20 cellular contexts compared by ENCODE assay signal in genomic region chr6:66664112-66664511, GRCh38.
A peak's percentile ranks its signal among the peaks of the same experiment; 100 is the strongest.
DNase-seq lines count a peak whose midpoint lies in the region; ATAC-seq, FAIRE-seq and TF ChIP-seq lines count a peak whose summit lies in the region.
"Had no signal": no experiment of that assay in that cellular context is flagged by ENCODE, and none has a peak within 500 bp of the region (broad histone marks: within the 10 kb centered on the region; RNA-seq: fewer than 3 reads in every experiment).

No MANE protein-coding gene starts in this region.

- H3K9me3 ChIP-seq in HepG2 (ENCODE audit: low read length) (no peaks in the 10 kb centered on the region), right lobe of liver (no peaks in the 10 kb centered on the region), K562 (replicated peaks; ENCODE audit: control insufficient read depth, insufficient read depth, low read depth, low read length) (no peaks in the 10 kb centered on the region)

- H3K4me3 ChIP-seq in HepG2 (replicated peaks in 1 of 3; ENCODE audit: insufficient read depth in 1 of 3, low read depth in 2 of 3, low read length in 3 of 3) (no peak overlapping the region), right lobe of liver (no peak overlapping the region), K562 (no peak overlapping the region)

- H3K4me1 ChIP-seq in HepG2 (ENCODE audit: insufficient read depth, low read length) (no peaks in the 10 kb centered on the region), right lobe of liver (no peaks in the 10 kb centered on the region), K562 (replicated peaks in 1 of 2; ENCODE audit: control insufficient read depth in 2 of 2, insufficient read depth in 2 of 2, low read length in 2 of 2) (no peaks in the 10 kb centered on the region)

- WGBS in HepG2 (ENCODE audit: low lambda C conversion rate): 20% methylated on average over 4 of the region's 4 CpGs
- 71% methylated on average over 4 of the region's 4 CpGs for WGBS in right lobe of liver (ENCODE audit: insufficient coverage, low coverage, low lambda C conversion rate, missing lambda C conversion rate)
- 3% methylated on average over 4 of the region's 4 CpGs for WGBS in K562 (ENCODE audit: insufficient coverage, low coverage, missing lambda C conversion rate)

- in situ Hi-C loops in HepG2 (cut with HindIII; ENCODE audit: extremely low pct_ligation_motif_present, low pct_unique_long_range_greater_than_20kb) (no loop called here), K562 (cut with MboI) (no loop called here)

- no peaks in the 10 kb centered on the region for H3K79me2 ChIP-seq in HepG2 (ENCODE audit: insufficient read depth, low read length)
- no peaks in the 10 kb centered on the region for H3K79me2 ChIP-seq in K562 (ENCODE audit: control insufficient read depth, insufficient read depth, low read length)

- intact Hi-C loops in HepG2 (cut with micrococcal nuclease; ENCODE audit: unreplicated experiment) (no loop called here), right lobe of liver (cut with DNase I) (no loop called here), K562 (cut with micrococcal nuclease) (loop anchor here (5.0 kb wide), 1 partner anchor 1563 kb away; no protein-coding TSS in a partner anchor)

- CTCF ChIA-PET in HepG2 (lab: Yijun Ruan, JAX; ENCODE audit: low intra/inter-chr PET ratio, low total read pairs) (no interaction called here), K562 (lab: Yijun Ruan, JAX; ENCODE audit: low intra/inter-chr PET ratio) (no interaction called here)

- no peaks in the 10 kb centered on the region for H4K20me1 ChIP-seq in HepG2 (ENCODE audit: insufficient read depth, low read length)
- H4K20me1 ChIP-seq in K562 (replicated peaks; ENCODE audit: control insufficient read depth, insufficient read depth, low read length): no peaks in the 10 kb centered on the region

- FAIRE-seq in HepG2 (lab: Jason Lieb, UNC) (no peak), K562 (lab: Jason Lieb, UNC) (no peak), frontal cortex (lab: Jason Lieb, UNC) (peak; percentile 49)
- FAIRE-seq: GM12891, GM18507 had no signal

- TF ChIP-seq RAD21 in HepG2 (CRISPR knock-in tag; IDR thresholded peaks at IDR 0.05) (no peak), K562 (CRISPR knock-in tag; conservative IDR thresholded peaks at IDR 0.05 in 1 of 2, IDR thresholded peaks at IDR 0.05 in 1 of 2) (no peak)

- TF ChIP-seq CTCF in HepG2 (CRISPR knock-in tag; IDR thresholded peaks at IDR 0.05): no peak
- no peak for TF ChIP-seq CTCF in right lobe of liver (IDR thresholded peaks at IDR 0.05)
- no peak for TF ChIP-seq CTCF in K562 (IDR thresholded peaks at IDR 0.05 in 2 of 3, conservative IDR thresholded peaks at IDR 0.05 in 1 of 3; ENCODE audit: insufficient read depth in 2 of 3, low read depth in 1 of 3, low read length in 3 of 3)

- H3K4me2 ChIP-seq in HepG2 (ENCODE audit: low read depth, low read length) (no peak overlapping the region), K562 (ENCODE audit: insufficient read depth, low read length) (no peak overlapping the region)

- no TSS peak for BruUV-seq in HepG2 (replicated peaks; lab: Mats Ljungman, UMichigan)
- no TSS peak for BruUV-seq in K562 (replicated peaks; lab: Mats Ljungman, UMichigan)

- H3K27me3 ChIP-seq in HepG2 (ENCODE audit: control insufficient read depth in 1 of 2, insufficient read depth in 2 of 2, low read length in 2 of 2) (no peaks in the 10 kb centered on the region), right lobe of liver (no peaks in the 10 kb centered on the region), K562 (ENCODE audit: control insufficient read depth in 2 of 2, insufficient read depth in 2 of 2, low read length in 2 of 2) (no peaks in the 10 kb centered on the region)

- no peak for TF ChIP-seq EP300 in HepG2 (IDR thresholded peaks at IDR 0.05; ENCODE audit: low read depth in 2 of 2, low read length in 2 of 2)
- no peak for TF ChIP-seq EP300 in HepG2 (CRISPR knock-in tag; IDR thresholded peaks at IDR 0.05; ENCODE audit: borderline replicate concordance)
- no peak for TF ChIP-seq EP300 in K562 (IDR thresholded peaks at IDR 0.05; ENCODE audit: low read length)

- H2AFZ ChIP-seq in HepG2 (ENCODE audit: low read length): no peak overlapping the region
- no peak overlapping the region for H2AFZ ChIP-seq in K562 (ENCODE audit: low read depth, low read length)

- TF ChIP-seq POLR2A in HepG2 (IDR thresholded peaks at IDR 0.05; ENCODE audit: insufficient read depth in 1 of 2, low read depth in 2 of 2, low read length in 2 of 2) (no peak), right lobe of liver (IDR thresholded peaks at IDR 0.05) (no peak), K562 (conservative IDR thresholded peaks at IDR 0.05) (no peak)

- H3K36me3 ChIP-seq in HepG2 (replicated peaks in 1 of 2; ENCODE audit: control insufficient read depth in 1 of 2, insufficient read depth in 2 of 2, low read length in 2 of 2) (no peaks in the 10 kb centered on the region), right lobe of liver (no peaks in the 10 kb centered on the region), K562 (ENCODE audit: control insufficient read depth, insufficient read depth, low read length) (no peaks in the 10 kb centered on the region)

- no peaks in the 10 kb centered on the region for H3K9me1 ChIP-seq in K562 (ENCODE audit: control insufficient read depth, insufficient read depth, low read length)

- H3K9ac ChIP-seq in HepG2 (ENCODE audit: insufficient read depth, low read depth, low read length) (no peak overlapping the region), K562 (ENCODE audit: insufficient read depth in 1 of 2, low read depth in 2 of 2, low read length in 2 of 2) (no peak overlapping the region)

- DNase-seq in HepG2 (ENCODE audit: low spot score) (no peak), right lobe of liver (no peak), K562 (ENCODE audit: extremely low read depth in 1 of 4, low spot score in 3 of 4) (no peak), frontal cortex (ENCODE audit: low spot score in 2 of 2) (no peak), NCI-H128 (lab: John Stamatoyannopoulos, UW; ENCODE audit: unreplicated experiment) (no peak)
- DNase-seq: C1 segment of cervical spinal cord; Calu3; CD4-positive, alpha-beta memory T cell; COR-L47; DMS53; DMS79 treated with DMSO at 0.1 percent for 48 hours; GF-D8; GOT3; H7; HCEC 1CT had no signal

- POLR2A ChIA-PET in HepG2 (lab: Yijun Ruan, JAX): no interaction called here
- POLR2A ChIA-PET in K562 (lab: Yijun Ruan, JAX): no interaction called here

- H3K27ac ChIP-seq in HepG2 (ENCODE audit: extremely low read length, insufficient read depth, low read length) (no peak overlapping the region), right lobe of liver (no peak overlapping the region), K562 (ENCODE audit: extremely low read depth, low read depth, low read length) (no peak overlapping the region)
- H3K27ac ChIP-seq: 22Rv1 had no signal

- ATAC-seq in HepG2 (no peak), right lobe of liver (no peak), K562 (no peak), HG03095 (IDR thresholded peaks at IDR 0.05; ENCODE audit: unreplicated experiment) (no peak), GM18870 (IDR thresholded peaks at IDR 0.05; ENCODE audit: unreplicated experiment) (no peak)

TF ChIP-seq in HepG2, 621 proteins besides CTCF, POLR2A, EP300 and RAD21:
- TF ChIP-seq ZSCAN30 (CRISPR knock-in tag; IDR thresholded peaks at IDR 0.05) (no peak), MAFK (conservative IDR thresholded peaks at IDR 0.05 in 1 of 2, IDR thresholded peaks at IDR 0.05 in 1 of 2; ENCODE audit: low read length in 2 of 2) (peak; percentile 99 to 100), MAFF (IDR thresholded peaks at IDR 0.05; ENCODE audit: low read depth, low read length) (peak; percentile 99)
TF ChIP-seq in HepG2: peak in this region for 2.

TF ChIP-seq in K562, 482 proteins besides CTCF, POLR2A, EP300 and RAD21:
- no peak for TF ChIP-seq ZKSCAN3 (CRISPR knock-in tag; IDR thresholded peaks at IDR 0.05)
- TF ChIP-seq KDM5B (IDR thresholded peaks at IDR 0.05; ENCODE audit: insufficient replicate concordance, low read depth, low read length): no peak
- TF ChIP-seq USF2 (CRISPR knock-in tag; IDR thresholded peaks at IDR 0.05): no peak
- peak; percentile 99 for TF ChIP-seq MAFK (IDR thresholded peaks at IDR 0.05; ENCODE audit: low read length)
- TF ChIP-seq FOXK1 (CRISPR knock-in tag; IDR thresholded peaks at IDR 0.05; ENCODE audit: borderline replicate concordance): no peak
- TF ChIP-seq MAFG (tag; conservative IDR thresholded peaks at IDR 0.05): peak; percentile 88
- TF ChIP-seq RBM14 (IDR thresholded peaks at IDR 0.05; ENCODE audit: borderline replicate concordance, insufficient read depth, low read depth, low read length): no peak
- no peak for TF ChIP-seq BCL6 (CRISPR knock-in tag; IDR thresholded peaks at IDR 0.05)
- TF ChIP-seq MAFF (IDR thresholded peaks at IDR 0.05; ENCODE audit: low read length): peak; percentile 98
- TF ChIP-seq NBN (IDR thresholded peaks at IDR 0.05; ENCODE audit: low read depth): no peak
- no peak for TF ChIP-seq EP400 (IDR thresholded peaks at IDR 0.05)
- no peak for TF ChIP-seq ZFP1 (CRISPR knock-in tag; IDR thresholded peaks at IDR 0.05)
- TF ChIP-seq ZNF316 (IDR thresholded peaks at IDR 0.05): peak; percentile 93
- TF ChIP-seq C11orf30 (IDR thresholded peaks at IDR 0.05; ENCODE audit: low read depth): peak; percentile 86
- TF ChIP-seq HOMEZ (CRISPR knock-in tag; IDR thresholded peaks at IDR 0.05): no peak

Comparison
In these comparisons a context has a peak if more than half of its experiments do, and no peak if none do; other contexts are left out.
1. Of the 241 proteins assayed by ChIP-seq in both HepG2 and K562: peak only in HepG2: none; only in K562: MAFG; in both: MAFF and MAFK; in neither: 238.